13 cellular contexts compared by ENCODE assay signal in genomic region chr7:1936006-1936310, GRCh38.
"Had no signal": no experiment of that assay in that cellular context is flagged by ENCODE, and none has a peak within 500 bp of the region (broad histone marks: within the 10 kb centered on the region; RNA-seq: fewer than 3 reads in every experiment).

No MANE protein-coding gene starts in this region.

- ATAC-seq: esophagus mucosa, upper lobe of right lung had no signal

- H3K36me3 ChIP-seq: adrenal gland had no signal

- H3K9me3 ChIP-seq: adrenal gland, testis, upper lobe of right lung had no signal

- H3K27ac ChIP-seq: adrenal gland, SK-N-MC, testis, upper lobe of right lung had no signal

- H3K27me3 ChIP-seq: adrenal gland, testis, upper lobe of right lung had no signal

- H3K27ac Mint-ChIP-seq: dendritic cell treated with granulocyte-macrophage colony-stimulating factor and Interleukin-4, amounts not matched to agents 40 ng/mL and 50 ng/mL, for 4 days; nephron progenitor cell; stimulated activated naive CD8-positive, alpha-beta T cell treated with anti-CD3 and anti-CD28 coated beads, Interleukin-15, Interleukin-2, amounts not matched to agents 100 ng/mL and 50 ng/mL, for 24 hours had no signal

- H3K4me3 ChIP-seq: adrenal gland, SK-N-MC, testis, upper lobe of right lung had no signal

- H3K27me3 Mint-ChIP-seq: dendritic cell treated with granulocyte-macrophage colony-stimulating factor and Interleukin-4, amounts not matched to agents 40 ng/mL and 50 ng/mL, for 4 days; stimulated activated naive CD8-positive, alpha-beta T cell treated with anti-CD3 and anti-CD28 coated beads, Interleukin-15, Interleukin-2, amounts not matched to agents 100 ng/mL and 50 ng/mL, for 24 hours had no signal

- H3K4me3 Mint-ChIP-seq: dendritic cell treated with granulocyte-macrophage colony-stimulating factor and Interleukin-4, amounts not matched to agents 40 ng/mL and 50 ng/mL, for 4 days; nephron progenitor cell; stimulated activated naive CD8-positive, alpha-beta T cell treated with anti-CD3 and anti-CD28 coated beads, Interleukin-15, Interleukin-2, amounts not matched to agents 100 ng/mL and 50 ng/mL, for 24 hours had no signal

- DNase-seq: activated CD4-positive, alpha-beta T cell treated with anti-CD3 and anti-CD28 coated beads, Interleukin-2, amount 50 U/mL, for 4 hours; activated naive CD4-positive, alpha-beta T cell treated with Interleukin-2 at 50 U/mL for 16 hours; adrenal gland; central memory CD4-positive, alpha-beta T cell; nephron progenitor cell; stimulated activated CD4-positive, alpha-beta T cell treated with anti-CD3 and anti-CD28 coated beads, Interleukin-15, amount 100 ng/mL, for 24 hours; stimulated activated CD4-positive, alpha-beta T cell treated with anti-CD3 and anti-CD28 coated beads, Interleukin-4, amount 100 ng/mL, for 24 hours; testis; upper lobe of right lung had no signal

- H3K9me3 Mint-ChIP-seq: dendritic cell treated with granulocyte-macrophage colony-stimulating factor and Interleukin-4, amounts not matched to agents 40 ng/mL and 50 ng/mL, for 4 days; stimulated activated naive CD8-positive, alpha-beta T cell treated with anti-CD3 and anti-CD28 coated beads, Interleukin-15, Interleukin-2, amounts not matched to agents 100 ng/mL and 50 ng/mL, for 24 hours had no signal
